ENCODE assay signal across 9 cellular contexts in genomic region chr1:174982971-174983689, GRCh38. TPM values are rescaled to one million over a fixed set of nuclear protein-coding genes. Genes with fewer than 3 reads are reported as not detected.
DNase-seq lines count a peak whose midpoint lies in the region; ATAC-seq and TF ChIP-seq lines count a peak whose summit lies in the region.
"Had no signal": no experiment of that assay in that cellular context is flagged by ENCODE, and none has a peak within 500 bp of the region (broad histone marks: within the 10 kb centered on the region; RNA-seq: fewer than 3 reads in every experiment).

No MANE protein-coding gene starts in this region.

- H3K27ac ChIP-seq in HEK293 (ENCODE audit: extremely low read depth, low read depth, low read length) = no peak overlapping the region
- no peak overlapping the region for H3K27ac ChIP-seq in RWPE1
- H3K27ac ChIP-seq in endodermal cell (ENCODE audit: low read depth, low read length) = no peak overlapping the region
- H3K27ac ChIP-seq in neural progenitor cell = no peak overlapping the region

- H3K27ac Mint-ChIP-seq in endodermal cell (no peak overlapping the region), neural progenitor cell (no peak overlapping the region)
- H3K27ac Mint-ChIP-seq: activated naive CD4-positive, alpha-beta T cell treated with anti-CD3 and anti-CD28 coated beads, Interleukin-2, amount 50 U/mL, for 24 hours had no signal

- no peaks in the 10 kb centered on the region for H3F3A ChIP-seq in neural progenitor cell (ENCODE audit: low read depth)

- no peaks in the 10 kb centered on the region for H4K20me1 ChIP-seq in neural progenitor cell (ENCODE audit: low read depth)

- H3K9me3 ChIP-seq in HEK293 (ENCODE audit: control insufficient read depth, insufficient read depth, low read depth, low read length) (no peaks in the 10 kb centered on the region), endodermal cell (ENCODE audit: control insufficient read depth, low read length) (no peaks in the 10 kb centered on the region), neural progenitor cell (ENCODE audit: low read depth) (no peaks in the 10 kb centered on the region)

- peaks cover 0 to 12% of the 10 kb centered on the region in 2 experiments; a peak in 1 of 3 replicates for H3K36me3 ChIP-seq in HEK293 (ENCODE audit: control insufficient read depth in 2 of 2, insufficient read depth in 1 of 2, low read length in 2 of 2)
- H3K36me3 ChIP-seq in endodermal cell (ENCODE audit: control insufficient read depth, insufficient read depth, low read length) = peaks cover 15% of the 10 kb centered on the region
- no peaks in the 10 kb centered on the region for H3K36me3 ChIP-seq in neural progenitor cell

- H3K4me2 ChIP-seq in neural progenitor cell = no peak overlapping the region

- ATAC-seq in HG03354 (IDR thresholded peaks at IDR 0.05; ENCODE audit: poor library complexity, severe bottlenecking, unreplicated experiment) (no peak), GM18498 (IDR thresholded peaks at IDR 0.05; ENCODE audit: unreplicated experiment) (no peak)

- H3K9ac ChIP-seq in endodermal cell (ENCODE audit: extremely low read depth, low read length, poor library complexity, severe bottlenecking) (no peak overlapping the region), neural progenitor cell (no peak overlapping the region)

- H3K27me3 ChIP-seq in endodermal cell (ENCODE audit: control insufficient read depth, insufficient read depth, low read length, poor library complexity, severe bottlenecking) (no peaks in the 10 kb centered on the region), neural progenitor cell (no peaks in the 10 kb centered on the region)

- DNase-seq in NCI-H510A treated with DMSO at 0.1 percent for 48 hours (lab: John Stamatoyannopoulos, UW) (peak; percentile 59), NCI-H510A (lab: John Stamatoyannopoulos, UW) (no peak), RWPE1 (ENCODE audit: low spot score) (peak; percentile 17), endodermal cell (no peak), neural progenitor cell (ENCODE audit: low spot score) (peak; percentile 62)

- H3K4me3 ChIP-seq in HEK293 (ENCODE audit: low read depth, low read length) (no peak overlapping the region), endodermal cell (ENCODE audit: low read length) (no peak overlapping the region), neural progenitor cell (no peak overlapping the region)

- H3K4me1 Mint-ChIP-seq in endodermal cell (peaks cover 28% of the 10 kb centered on the region), neural progenitor cell (no peaks in the 10 kb centered on the region)

- no peak overlapping the region for H2AFZ ChIP-seq in neural progenitor cell (replicated peaks)

- H3K27me3 Mint-ChIP-seq in endodermal cell (ENCODE audit: insufficient read depth) (no peaks in the 10 kb centered on the region), neural progenitor cell (ENCODE audit: insufficient read depth, low read depth) (no peaks in the 10 kb centered on the region)
- H3K27me3 Mint-ChIP-seq: activated naive CD4-positive, alpha-beta T cell treated with anti-CD3 and anti-CD28 coated beads, Interleukin-2, amount 50 U/mL, for 24 hours had no signal

- CTCF ChIA-PET in HEK293 (lab: Yijun Ruan, JAX) (interaction anchor here (0.5 to 3.3 kb wide), 22 partner anchors 9 to 1974 kb away, joined by 3 to 19 read pairs (median 4); no protein-coding TSS in a partner anchor), RWPE1 (lab: Yijun Ruan, JAX) (interaction anchor here (0.7 to 1.9 kb wide), 7 partner anchors 10 to 740 kb away, joined by 3 to 7 read pairs (median 3); no protein-coding TSS in a partner anchor)

- H3K36me3 Mint-ChIP-seq in endodermal cell (ENCODE audit: low read depth) = peaks cover 16% of the 10 kb centered on the region
- peaks cover 5% of the 10 kb centered on the region for H3K36me3 Mint-ChIP-seq in neural progenitor cell

- POLR2A ChIA-PET in HEK293 (lab: Yijun Ruan, JAX) (no interaction called here), RWPE1 (lab: Yijun Ruan, JAX; ENCODE audit: low non-redundant PET) (no interaction called here)

- H3K79me2 ChIP-seq in neural progenitor cell (ENCODE audit: low read depth) = no peaks in the 10 kb centered on the region

- no peaks in the 10 kb centered on the region for H3K9me3 Mint-ChIP-seq in endodermal cell
- no peaks in the 10 kb centered on the region for H3K9me3 Mint-ChIP-seq in neural progenitor cell
- H3K9me3 Mint-ChIP-seq: activated naive CD4-positive, alpha-beta T cell treated with anti-CD3 and anti-CD28 coated beads, Interleukin-2, amount 50 U/mL, for 24 hours had no signal

- H3K4me1 ChIP-seq in HEK293 (ENCODE audit: control insufficient read depth, insufficient read depth, low read length) (no peaks in the 10 kb centered on the region), endodermal cell (ENCODE audit: control insufficient read depth, insufficient read depth, low read length) (peaks cover 3% of the 10 kb centered on the region), neural progenitor cell (no peaks in the 10 kb centered on the region)

- no peak for TF ChIP-seq CTCF in HEK293 (tag by site-specific recombination; IDR thresholded peaks at IDR 0.05)
- TF ChIP-seq CTCF in RWPE1 (conservative IDR thresholded peaks at IDR 0.05; ENCODE audit: low read depth) = peak; percentile 61
- peak; percentile 90 for TF ChIP-seq CTCF in endodermal cell (conservative IDR thresholded peaks at IDR 0.05)
- peak; percentile 85 for TF ChIP-seq CTCF in neural progenitor cell (IDR thresholded peaks at IDR 0.05)

- H3K4me3 Mint-ChIP-seq in endodermal cell = no peak overlapping the region
- no peak overlapping the region for H3K4me3 Mint-ChIP-seq in neural progenitor cell
- H3K4me3 Mint-ChIP-seq: activated naive CD4-positive, alpha-beta T cell treated with anti-CD3 and anti-CD28 coated beads, Interleukin-2, amount 50 U/mL, for 24 hours had no signal

TF ChIP-seq in HEK293, 187 proteins besides CTCF, POLR2A, EP300 and RAD21 (continues in another document):
- TF ChIP-seq ZNF629 (tag by site-specific recombination; IDR thresholded peaks at IDR 0.05) (no peak), ZNF677 (tag by site-specific recombination; IDR thresholded peaks at IDR 0.05) (no peak), ZNF394 (tag by site-specific recombination; IDR thresholded peaks at IDR 0.05; ENCODE audit: borderline replicate concordance) (no peak), SCRT2 (tag by site-specific recombination; IDR thresholded peaks at IDR 0.05) (peak; percentile 81), PBX3 (CRISPR knock-in tag; IDR thresholded peaks at IDR 0.05) (no peak), YY1 (tag by site-specific recombination; IDR thresholded peaks at IDR 0.05) (no peak)
- TF ChIP-seq, protein P1, sequence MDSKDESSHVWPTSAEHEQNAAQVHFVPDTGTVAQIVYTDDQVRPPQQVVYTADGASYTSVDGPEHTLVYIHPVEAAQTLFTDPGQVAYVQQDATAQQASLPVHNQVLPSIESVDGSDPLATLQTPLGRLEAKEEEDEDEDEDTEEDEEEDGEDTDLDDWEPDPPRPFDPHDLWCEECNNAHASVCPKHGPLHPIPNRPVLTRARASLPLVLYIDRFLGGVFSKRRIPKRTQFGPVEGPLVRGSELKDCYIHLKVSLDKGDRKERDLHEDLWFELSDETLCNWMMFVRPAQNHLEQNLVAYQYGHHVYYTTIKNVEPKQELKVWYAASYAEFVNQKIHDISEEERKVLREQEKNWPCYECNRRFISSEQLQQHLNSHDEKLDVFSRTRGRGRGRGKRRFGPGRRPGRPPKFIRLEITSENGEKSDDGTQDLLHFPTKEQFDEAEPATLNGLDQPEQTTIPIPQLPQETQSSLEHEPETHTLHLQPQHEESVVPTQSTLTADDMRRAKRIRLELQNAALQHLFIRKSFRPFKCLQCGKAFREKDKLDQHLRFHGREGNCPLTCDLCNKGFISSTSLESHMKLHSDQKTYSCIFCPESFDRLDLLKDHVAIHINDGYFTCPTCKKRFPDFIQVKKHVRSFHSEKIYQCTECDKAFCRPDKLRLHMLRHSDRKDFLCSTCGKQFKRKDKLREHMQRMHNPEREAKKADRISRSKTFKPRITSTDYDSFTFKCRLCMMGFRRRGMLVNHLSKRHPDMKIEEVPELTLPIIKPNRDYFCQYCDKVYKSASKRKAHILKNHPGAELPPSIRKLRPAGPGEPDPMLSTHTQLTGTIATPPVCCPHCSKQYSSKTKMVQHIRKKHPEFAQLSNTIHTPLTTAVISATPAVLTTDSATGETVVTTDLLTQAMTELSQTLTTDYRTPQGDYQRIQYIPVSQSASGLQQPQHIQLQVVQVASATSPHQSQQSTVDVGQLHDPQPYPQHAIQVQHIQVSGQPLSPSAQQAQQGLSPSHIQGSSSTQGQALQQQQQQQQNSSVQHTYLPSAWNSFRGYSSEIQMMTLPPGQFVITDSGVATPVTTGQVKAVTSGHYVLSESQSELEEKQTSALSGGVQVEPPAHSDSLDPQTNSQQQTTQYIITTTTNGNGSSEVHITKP (tag by site-specific recombination; IDR thresholded peaks at IDR 0.05) = no peak
- TF ChIP-seq, protein P2, sequence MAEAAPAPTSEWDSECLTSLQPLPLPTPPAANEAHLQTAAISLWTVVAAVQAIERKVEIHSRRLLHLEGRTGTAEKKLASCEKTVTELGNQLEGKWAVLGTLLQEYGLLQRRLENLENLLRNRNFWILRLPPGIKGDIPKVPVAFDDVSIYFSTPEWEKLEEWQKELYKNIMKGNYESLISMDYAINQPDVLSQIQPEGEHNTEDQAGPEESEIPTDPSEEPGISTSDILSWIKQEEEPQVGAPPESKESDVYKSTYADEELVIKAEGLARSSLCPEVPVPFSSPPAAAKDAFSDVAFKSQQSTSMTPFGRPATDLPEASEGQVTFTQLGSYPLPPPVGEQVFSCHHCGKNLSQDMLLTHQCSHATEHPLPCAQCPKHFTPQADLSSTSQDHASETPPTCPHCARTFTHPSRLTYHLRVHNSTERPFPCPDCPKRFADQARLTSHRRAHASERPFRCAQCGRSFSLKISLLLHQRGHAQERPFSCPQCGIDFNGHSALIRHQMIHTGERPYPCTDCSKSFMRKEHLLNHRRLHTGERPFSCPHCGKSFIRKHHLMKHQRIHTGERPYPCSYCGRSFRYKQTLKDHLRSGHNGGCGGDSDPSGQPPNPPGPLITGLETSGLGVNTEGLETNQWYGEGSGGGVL (tag by site-specific recombination; IDR thresholded peaks at IDR 0.05) = no peak

RNA-seq across cellular contexts. Expression of gene CACYBP, which starts 16.6 kb away (rescaled TPM):
- 100 to 1,000 TPM; 170 to 182 TPM for total RNA-seq in endodermal cell
- 106 TPM for polyA plus RNA-seq in endodermal cell (2013, experiment 1 of 2)
- polyA plus RNA-seq in endodermal cell (2013, experiment 2 of 2) = 112 TPM
- total RNA-seq in neural progenitor cell (ENCODE audit: low replicate concordance) = 145 and 166 TPM in 2 replicates

RNA-seq across cellular contexts. Expression of gene MRPS14, which starts 40.1 kb away (rescaled TPM):
- total RNA-seq in endodermal cell (10 to 100 TPM; 30.3 to 30.9 TPM), neural progenitor cell (ENCODE audit: low replicate concordance) (31.3 and 35.1 TPM in 2 replicates)
- polyA plus RNA-seq in endodermal cell (2013, experiment 1 of 2) = 38.2 TPM
- polyA plus RNA-seq in endodermal cell (2013, experiment 2 of 2) = 35.3 TPM

Comparison
In these comparisons a context has a peak if more than half of its experiments do, and no peak if none do; other contexts are left out.
1. DNase-seq: peak in NCI-H510A treated with DMSO at 0.1 percent for 48 hours (single experiment), RWPE1 (single experiment) and neural progenitor cell (single experiment); none in NCI-H510A (single experiment) and endodermal cell (single experiment).